Comparison of ENCODE assay signal across 8 cellular contexts in the genomic region with DNA sequence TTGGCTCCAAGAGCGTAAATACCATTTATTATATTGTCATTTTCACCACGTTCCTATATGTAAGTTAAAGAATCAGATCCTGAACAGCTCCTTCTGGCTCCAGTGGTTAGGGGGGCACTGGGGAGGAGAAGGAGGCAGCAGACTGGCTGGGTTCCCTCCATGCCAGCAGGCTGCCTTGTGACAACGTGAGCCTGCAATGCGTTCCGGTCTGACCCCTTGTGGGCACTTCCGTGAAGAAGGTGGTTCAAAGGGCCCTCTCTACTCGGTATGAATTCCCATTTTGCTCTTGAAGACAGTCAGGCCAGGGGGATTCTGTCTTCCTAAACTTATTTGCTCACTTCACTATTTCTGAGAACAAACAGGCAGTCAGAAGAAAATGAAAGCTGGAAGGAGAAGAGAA.
DNase-seq lines count a peak whose midpoint lies in the region; ATAC-seq, FAIRE-seq and TF ChIP-seq lines count a peak whose summit lies in the region.
"Had no signal": no experiment of that assay in that cellular context is flagged by ENCODE, and none has a peak within 500 bp of the region (broad histone marks: within the 10 kb centered on the region; RNA-seq: fewer than 3 reads in every experiment).

No MANE protein-coding gene starts in this region.

- peaks cover 0 to 16% (median 3%) of the 10 kb centered on the region in 9 donors for H3K9me3 Mint-ChIP-seq in naive thymus-derived CD8-positive, alpha-beta T cell
- H3K9me3 Mint-ChIP-seq in T-cell: peaks cover 0 to 3% (median 0%) of the 10 kb centered on the region in 3 donors

- H3K27ac Mint-ChIP-seq in naive thymus-derived CD8-positive, alpha-beta T cell: no peak overlapping the region
- no peak overlapping the region for H3K27ac Mint-ChIP-seq in T-cell
- H3K27ac Mint-ChIP-seq: activated B cell treated with CpG ODN at 0.5 μM for 24 hours had no signal

- ATAC-seq in pancreas (peak; percentile 26 to 64 (median 44)), T-cell (replicated peaks in 1 of 4) (no peak)
- ATAC-seq in naive thymus-derived CD8-positive, alpha-beta T cell: no peak

- H3K9me3 ChIP-seq in pancreas: no peaks in the 10 kb centered on the region

- TF ChIP-seq POLR2A in NB4 (IDR thresholded peaks at IDR 0.05; ENCODE audit: extremely low read depth, insufficient read length): no peak

- H3K36me3 ChIP-seq in pancreas: no peaks in the 10 kb centered on the region

- no peak overlapping the region for H3K4me3 Mint-ChIP-seq in naive thymus-derived CD8-positive, alpha-beta T cell
- H3K4me3 Mint-ChIP-seq in T-cell: no peak overlapping the region
- H3K4me3 Mint-ChIP-seq: activated B cell treated with CpG ODN at 0.5 μM for 24 hours had no signal

- TF ChIP-seq CTCF in NB4 (IDR thresholded peaks at IDR 0.05; ENCODE audit: low read depth, low read length) (peak; percentile 14), dorsolateral prefrontal cortex (IDR thresholded peaks at IDR 0.05 in 54 of 56, conservative IDR thresholded peaks at IDR 0.05 in 2 of 56; ENCODE audit: low read depth in 1 of 56, partially characterized antibody in 56 of 56) (peak in 2 of 56 donors; percentile 8 to 12), pancreas (IDR thresholded peaks at IDR 0.05) (no peak)

- in situ Hi-C loops in G401 (cut with HindIII; ENCODE audit: low sequenced_read_pairs): no loop called here

- 29 to 37% methylated on average over 7 of the region's 7 CpGs for WGBS in pancreas, 2 donors

- H3K4me3 ChIP-seq in NB4 (ENCODE audit: low read depth, low read length) (no peak overlapping the region), dorsolateral prefrontal cortex (no peak overlapping the region), pancreas (no peak overlapping the region)

- DNase-seq in G401 (ENCODE audit: low spot score): peak; percentile 16
- no peak for DNase-seq in NB4 (ENCODE audit: low read depth)
- no peak for DNase-seq in dorsolateral prefrontal cortex
- peak in 2 of 6 donors; percentile 18 to 28 for DNase-seq in pancreas
- DNase-seq in COLO829 (ENCODE audit: low spot score): no peak
- no peak for DNase-seq in naive thymus-derived CD8-positive, alpha-beta T cell
- DNase-seq in T-cell: no peak
- DNase-seq: activated B cell treated with CpG ODN at 0.5 μM for 24 hours had no signal

- no peaks in the 10 kb centered on the region for H3K27me3 ChIP-seq in dorsolateral prefrontal cortex
- H3K27me3 ChIP-seq in pancreas: no peaks in the 10 kb centered on the region

- CTCF ChIA-PET in T-cell (lab: Charles Lee): no interaction called here

- no peaks in the 10 kb centered on the region for H3K4me1 Mint-ChIP-seq in naive thymus-derived CD8-positive, alpha-beta T cell
- no peaks in the 10 kb centered on the region for H3K4me1 Mint-ChIP-seq in T-cell
- H3K4me1 Mint-ChIP-seq: activated B cell treated with CpG ODN at 0.5 μM for 24 hours had no signal

- intact Hi-C loops in dorsolateral prefrontal cortex (cut with DNase I) (no loop called here), pancreas (cut with DNase I) (no loop called here)

- H3K27me3 Mint-ChIP-seq in naive thymus-derived CD8-positive, alpha-beta T cell: no peaks in the 10 kb centered on the region
- no peaks in the 10 kb centered on the region for H3K27me3 Mint-ChIP-seq in T-cell
- H3K27me3 Mint-ChIP-seq: activated B cell treated with CpG ODN at 0.5 μM for 24 hours had no signal

- H3K4me1 ChIP-seq in pancreas: no peaks in the 10 kb centered on the region

- H3K36me3 Mint-ChIP-seq in naive thymus-derived CD8-positive, alpha-beta T cell: no peaks in the 10 kb centered on the region
- H3K36me3 Mint-ChIP-seq in T-cell: no peaks in the 10 kb centered on the region

- H3K27ac ChIP-seq in dorsolateral prefrontal cortex (peak overlapping the region in 47 of 59 donors; percentile 6 to 83 (median 57)), pancreas (no peak overlapping the region)

- no peak for FAIRE-seq in pancreas (lab: Jason Lieb, UNC)

- POLR2A ChIA-PET in naive thymus-derived CD8-positive, alpha-beta T cell (lab: Charles Lee): no interaction called here
- POLR2A ChIA-PET in T-cell (lab: Charles Lee): no interaction called here

Comparison
In these comparisons a context has a peak if more than half of its experiments do, and no peak if none do; other contexts are left out.
1. H3K27ac ChIP-seq: peak in dorsolateral prefrontal cortex (47 of 59); none in pancreas (0 of 4).
2. ATAC-seq: peak in pancreas (4 of 4); none in naive thymus-derived CD8-positive, alpha-beta T cell (0 of 2) and T-cell (0 of 4).